13 cellular contexts compared by ENCODE assay signal in genomic region chr2:174611006-174611405, GRCh38. TPM values are rescaled to one million over a fixed set of nuclear protein-coding genes. Genes with fewer than 3 reads are reported as not detected.
A peak's percentile ranks its signal among the peaks of the same experiment; 100 is the strongest.
DNase-seq lines count a peak whose midpoint lies in the region; ATAC-seq and TF ChIP-seq lines count a peak whose summit lies in the region.
"Had no signal": no experiment of that assay in that cellular context is flagged by ENCODE, and none has a peak within 500 bp of the region (broad histone marks: within the 10 kb centered on the region; RNA-seq: fewer than 3 reads in every experiment).

No MANE protein-coding gene starts in this region.

- no peaks in the 10 kb centered on the region for H3K27me3 ChIP-seq in osteoblast (ENCODE audit: insufficient read depth, low read length)
- no peaks in the 10 kb centered on the region for H3K27me3 ChIP-seq in right lobe of liver
- H3K27me3 ChIP-seq in hepatocyte: no peaks in the 10 kb centered on the region

- peak overlapping the region; percentile 76 for H3K27ac ChIP-seq in osteoblast (ENCODE audit: low read depth, low read length)
- H3K27ac ChIP-seq in right lobe of liver: no peak overlapping the region
- no peak overlapping the region for H3K27ac ChIP-seq in hepatocyte

- ATAC-seq in activated CD4-positive, alpha-beta T cell treated with anti-CD3 and anti-CD28 coated beads for 36 hours: no peak
- ATAC-seq in HG03280 (IDR thresholded peaks at IDR 0.05; ENCODE audit: unreplicated experiment) (peak; percentile 8), right lobe of liver (no peak), GM21526 (IDR thresholded peaks at IDR 0.05; ENCODE audit: low FRiP score, unreplicated experiment) (no peak)
- no peak for ATAC-seq in activated naive CD4-positive, alpha-beta T cell treated with anti-CD3 and anti-CD28 coated beads, Interleukin-2, amount 50 U/mL, for 72 hours

- H2AFZ ChIP-seq in osteoblast (ENCODE audit: low read length) (peak overlapping the region; percentile 1), hepatocyte (no peak overlapping the region)

- H3K79me2 ChIP-seq in osteoblast (ENCODE audit: insufficient read depth, low read length): peaks cover 6% of the 10 kb centered on the region
- peaks cover 6% of the 10 kb centered on the region for H3K79me2 ChIP-seq in hepatocyte

- H4K20me1 ChIP-seq in osteoblast (ENCODE audit: insufficient read depth, low read length) (no peaks in the 10 kb centered on the region), hepatocyte (ENCODE audit: insufficient read depth, poor library complexity, severe bottlenecking) (no peaks in the 10 kb centered on the region)

- TF ChIP-seq CTCF in osteoblast (IDR thresholded peaks at IDR 0.05; ENCODE audit: extremely low read depth, low read depth, low read length): no peak
- TF ChIP-seq CTCF in right lobe of liver (IDR thresholded peaks at IDR 0.05): no peak
- TF ChIP-seq CTCF in hepatocyte (IDR thresholded peaks at IDR 0.05; ENCODE audit: poor library complexity): no peak

- peaks cover 43% of the 10 kb centered on the region for H3K36me3 Mint-ChIP-seq in activated CD4-positive, alpha-beta T cell treated with anti-CD3 and anti-CD28 coated beads for 36 hours (ENCODE audit: low read depth)
- peaks cover 12 to 53% of the 10 kb centered on the region in 2 donors for H3K36me3 Mint-ChIP-seq in activated naive CD4-positive, alpha-beta T cell treated with anti-CD3 and anti-CD28 coated beads, Interleukin-2, amount 50 U/mL, for 72 hours

- intact Hi-C loops in activated CD4-positive, alpha-beta T cell treated with anti-CD3 and anti-CD28 coated beads for 36 hours (cut with DNase I, micrococcal nuclease): no loop called here
- intact Hi-C loops in right lobe of liver (cut with DNase I): no loop called here

- H3K9me3 ChIP-seq in osteoblast (ENCODE audit: low read depth, low read length) (no peaks in the 10 kb centered on the region), right lobe of liver (no peaks in the 10 kb centered on the region), hepatocyte (ENCODE audit: low read depth) (no peaks in the 10 kb centered on the region)

- no peaks in the 10 kb centered on the region for H3K36me3 ChIP-seq in osteoblast (ENCODE audit: insufficient read depth, low read length)
- no peaks in the 10 kb centered on the region for H3K36me3 ChIP-seq in right lobe of liver
- H3K36me3 ChIP-seq in hepatocyte (replicated peaks; ENCODE audit: insufficient read depth, low read depth): no peaks in the 10 kb centered on the region

- TF ChIP-seq POLR2A in right lobe of liver (IDR thresholded peaks at IDR 0.05): no peak

- no peak overlapping the region for H3K4me3 ChIP-seq in osteoblast (ENCODE audit: insufficient read depth, low read length)
- no peak overlapping the region for H3K4me3 ChIP-seq in right lobe of liver
- H3K4me3 ChIP-seq in hepatocyte: no peak overlapping the region
- H3K4me3 ChIP-seq: lung had no signal

- WGBS in right lobe of liver (ENCODE audit: insufficient coverage, low coverage, low lambda C conversion rate, missing lambda C conversion rate): 62% methylated on average over 4 of the region's 4 CpGs
- 87% methylated on average over 4 of the region's 4 CpGs for WGBS in hepatocyte (ENCODE audit: low lambda C conversion rate, missing lambda C conversion rate)

- H3K27me3 Mint-ChIP-seq in activated CD4-positive, alpha-beta T cell treated with anti-CD3 and anti-CD28 coated beads for 36 hours: no peaks in the 10 kb centered on the region

- H3K4me1 Mint-ChIP-seq in activated CD4-positive, alpha-beta T cell treated with anti-CD3 and anti-CD28 coated beads for 36 hours: peaks cover 93% of the 10 kb centered on the region

- peak overlapping the region; percentile 28 for H3K4me3 Mint-ChIP-seq in activated CD4-positive, alpha-beta T cell treated with anti-CD3 and anti-CD28 coated beads for 36 hours

- H3K9me3 Mint-ChIP-seq in activated CD4-positive, alpha-beta T cell treated with anti-CD3 and anti-CD28 coated beads for 36 hours (ENCODE audit: low read depth): no peaks in the 10 kb centered on the region
- no peaks in the 10 kb centered on the region for H3K9me3 Mint-ChIP-seq in activated naive CD4-positive, alpha-beta T cell treated with anti-CD3 and anti-CD28 coated beads, Interleukin-2, amount 50 U/mL, for 72 hours

- POLR2A ChIA-PET in activated CD4-positive, alpha-beta T cell treated with anti-CD3 and anti-CD28 coated beads for 36 hours (lab: Charles Lee): interaction anchor here (1.0 to 1.4 kb wide), 2 partner anchors 14 to 17 kb away, joined by 4 to 5 read pairs; partner anchors contain the start of gene WIPF1

- H3K4me1 ChIP-seq in osteoblast (ENCODE audit: insufficient read depth, low read length): peaks cover 53% of the 10 kb centered on the region
- peaks cover 0 to 22% (median 8%) of the 10 kb centered on the region in 4 donors for H3K4me1 ChIP-seq in right lobe of liver
- H3K4me1 ChIP-seq in hepatocyte (ENCODE audit: insufficient read depth): peaks cover 28% of the 10 kb centered on the region

- H3K9me2 ChIP-seq in hepatocyte (replicated peaks; ENCODE audit: insufficient read depth): no peaks in the 10 kb centered on the region

- no peak for DNase-seq in activated CD4-positive, alpha-beta T cell treated with anti-CD3 and anti-CD28 coated beads for 36 hours
- no peak for DNase-seq in activated CD4-positive, alpha-beta T cell treated with anti-CD3 and anti-CD28 coated beads for 1 hour
- no peak for DNase-seq in activated naive CD4-positive, alpha-beta T cell treated with anti-CD3 and anti-CD28 coated beads, Interleukin-2, amount 50 U/mL, for 72 hours (ENCODE audit: low spot score in 2 of 2)
- DNase-seq in osteoblast (ENCODE audit: insufficient read length, low spot score, missing footprints) (no peak), right lobe of liver (no peak), hepatocyte (ENCODE audit: low spot score) (no peak)
- DNase-seq: aorta; COR-L47; NK-92 treated with Interleukin-12 subunit alpha and Interleukin-12 subunit beta, amount 100 ng/mL, for 24 hours; SHP77 had no signal

- H3K4me2 ChIP-seq in osteoblast (ENCODE audit: insufficient read depth, low read length) (peak overlapping the region; percentile 56), hepatocyte (no peak overlapping the region)

- H3K27ac Mint-ChIP-seq in activated CD4-positive, alpha-beta T cell treated with anti-CD3 and anti-CD28 coated beads for 36 hours: peak overlapping the region; percentile 99
- peak overlapping the region; percentile 66 to 98 for H3K27ac Mint-ChIP-seq in activated naive CD4-positive, alpha-beta T cell treated with anti-CD3 and anti-CD28 coated beads, Interleukin-2, amount 50 U/mL, for 72 hours

- CTCF ChIA-PET in activated CD4-positive, alpha-beta T cell treated with anti-CD3 and anti-CD28 coated beads for 36 hours (lab: Charles Lee): interaction anchor here (0.7 to 3.6 kb wide), 10 partner anchors 9 to 152 kb away, joined by 3 to 17 read pairs (median 4); partner anchors contain the start of gene WIPF1

RNA-seq across cellular contexts. Expression of gene WIPF1, which starts 13.4 kb away (rescaled TPM):
- 100 to 1,000 TPM; 161 to 188 TPM for total RNA-seq in activated CD4-positive, alpha-beta T cell treated with anti-CD3 and anti-CD28 coated beads for 36 hours
- total RNA-seq in activated naive CD4-positive, alpha-beta T cell treated with anti-CD3 and anti-CD28 coated beads, Interleukin-2, amount 50 U/mL, for 72 hours: 100 to 1,000 TPM; 138 to 262 TPM
- total RNA-seq in osteoblast: 17.7 and 18.0 TPM in 2 replicates
- total RNA-seq in right lobe of liver: 10 to 100 TPM in 1 of 6 experiments, 1 to 10 TPM in 5; 5.0 to 15.3 (median 7.1) TPM
- 20.1 and 22.0 TPM in 2 replicates for total RNA-seq in hepatocyte
- 32.3 and 32.7 TPM in 2 replicates for polyA plus RNA-seq in hepatocyte
